ENCODE assay signal across 21 cellular contexts in genomic region chr16:12917653-12918052, GRCh38. TPM values are rescaled to one million over a fixed set of nuclear protein-coding genes. Genes with fewer than 3 reads are reported as not detected.
DNase-seq lines count a peak whose midpoint lies in the region; ATAC-seq and TF ChIP-seq lines count a peak whose summit lies in the region.
"Had no signal": no experiment of that assay in that cellular context is flagged by ENCODE, and none has a peak within 500 bp of the region (broad histone marks: within the 10 kb centered on the region; RNA-seq: fewer than 3 reads in every experiment).

No MANE protein-coding gene starts in this region.

- no peak for TF ChIP-seq CTCF in astrocyte of the spinal cord (IDR thresholded peaks at IDR 0.05; ENCODE audit: low read depth, low read length)

- H3K36me3 ChIP-seq in HUES48 (ENCODE audit: control insufficient read depth, insufficient read depth, low read length) = peaks cover 9% of the 10 kb centered on the region; the same call in 1 of the 2 replicates
- H3K36me3 ChIP-seq: right atrium auricular region, vagina had no signal

- no peaks in the 10 kb centered on the region for H3K4me1 Mint-ChIP-seq in activated T-helper 1 cell treated with anti-CD3 and anti-CD28 coated beads, Interleukin-12 subunit alpha, Interleukin-12 subunit beta, Interleukin-2, Interleukin-4 antibody, amounts not matched to agents 30 ng/mL and 10 ng/mL and 1 ng/mL, durations not matched to agents 14 hours and 24 hours and 36 hours (ENCODE audit: low read depth)
- H3K4me1 Mint-ChIP-seq: activated CD4-positive, alpha-beta T cell treated with anti-CD3 and anti-CD28 coated beads, Interleukin-2, amount 10 ng/mL, durations not matched to agents 24 days and 14 days; activated CD8-positive, alpha-beta memory T cell treated with anti-CD3 and anti-CD28 coated beads, Interleukin-2, amount 10 ng/mL, durations not matched to agents 7 days and 5 days; brain; naive B cell had no signal

- DNase-seq in AG20443 (ENCODE audit: low spot score) (peak; percentile 22), astrocyte of the spinal cord (ENCODE audit: low read depth, low spot score) (peak; percentile 20), myocyte (ENCODE audit: low read depth) (peak; percentile 74), cerebellar nuclear complex (lab: John Stamatoyannopoulos, UW) (no peak)
- no peak for DNase-seq in activated T-helper 1 cell treated with anti-CD3 and anti-CD28 coated beads, Interleukin-12 subunit alpha, Interleukin-12 subunit beta, Interleukin-2, Interleukin-4 antibody, amounts not matched to agents 30 ng/mL and 10 ng/mL and 1 ng/mL, durations not matched to agents 14 hours and 24 hours and 36 hours (ENCODE audit: low spot score)
- DNase-seq: activated CD4-positive, alpha-beta T cell treated with anti-CD3 and anti-CD28 coated beads, Interleukin-2, amount 10 ng/mL, durations not matched to agents 24 days and 14 days; activated CD8-positive, alpha-beta memory T cell treated with anti-CD3 and anti-CD28 coated beads, Interleukin-2, amount 10 ng/mL, durations not matched to agents 7 days and 5 days; naive B cell; NCI-H1694; NCI-H748 treated with DMSO at 0.1 percent for 48 hours; SIG-M5 had no signal

- in situ Hi-C loops in astrocyte of the spinal cord (cut with HindIII; ENCODE audit: low sequenced_read_pairs) = no loop called here

- no peak overlapping the region for H3K4me3 Mint-ChIP-seq in activated T-helper 1 cell treated with anti-CD3 and anti-CD28 coated beads, Interleukin-12 subunit alpha, Interleukin-12 subunit beta, Interleukin-2, Interleukin-4 antibody, amounts not matched to agents 30 ng/mL and 10 ng/mL and 1 ng/mL, durations not matched to agents 14 hours and 24 hours and 36 hours
- H3K4me3 Mint-ChIP-seq: activated CD4-positive, alpha-beta T cell treated with anti-CD3 and anti-CD28 coated beads, Interleukin-2, amount 10 ng/mL, durations not matched to agents 24 days and 14 days; activated CD8-positive, alpha-beta memory T cell treated with anti-CD3 and anti-CD28 coated beads, Interleukin-2, amount 10 ng/mL, durations not matched to agents 7 days and 5 days; brain; naive B cell had no signal

- H3K4me1 ChIP-seq in HUES48 (ENCODE audit: control insufficient read depth, insufficient read depth, low read length) = peaks cover 24% of the 10 kb centered on the region; the same call in 1 of the 2 replicates
- H3K4me1 ChIP-seq: right atrium auricular region, vagina had no signal

- no peak for ATAC-seq in HG03108 (IDR thresholded peaks at IDR 0.05; ENCODE audit: unreplicated experiment)
- no peak for ATAC-seq in HG03196 (IDR thresholded peaks at IDR 0.05; ENCODE audit: unreplicated experiment)
- ATAC-seq: activated CD8-positive, alpha-beta memory T cell treated with anti-CD3 and anti-CD28 coated beads, Interleukin-2, amount 10 ng/mL, durations not matched to agents 7 days and 5 days; activated naive CD4-positive, alpha-beta T cell treated with anti-CD3 and anti-CD28 coated beads, Interleukin-2, amount 50 U/mL, for 72 hours had no signal

- H3K27me3 ChIP-seq in HUES48 (ENCODE audit: control insufficient read depth, insufficient read depth, low read length) = no peaks in the 10 kb centered on the region
- H3K27me3 ChIP-seq: right atrium auricular region, vagina had no signal

- intact Hi-C loops in activated T-helper 1 cell treated with anti-CD3 and anti-CD28 coated beads, Interleukin-12 subunit alpha, Interleukin-12 subunit beta, Interleukin-2, Interleukin-4 antibody, amounts not matched to agents 30 ng/mL and 10 ng/mL and 1 ng/mL, durations not matched to agents 14 hours and 24 hours and 36 hours (cut with micrococcal nuclease) = no loop called here

- H3K4me3 ChIP-seq in HUES48 (ENCODE audit: low read depth, low read length) = no peak overlapping the region
- H3K4me3 ChIP-seq in astrocyte of the spinal cord (ENCODE audit: low read depth, low read length) = no peak overlapping the region
- H3K4me3 ChIP-seq: coronary artery, lung, right atrium auricular region, vagina had no signal

- H3K27me3 Mint-ChIP-seq in activated T-helper 1 cell treated with anti-CD3 and anti-CD28 coated beads, Interleukin-12 subunit alpha, Interleukin-12 subunit beta, Interleukin-2, Interleukin-4 antibody, amounts not matched to agents 30 ng/mL and 10 ng/mL and 1 ng/mL, durations not matched to agents 14 hours and 24 hours and 36 hours (ENCODE audit: insufficient read depth) = no peaks in the 10 kb centered on the region
- H3K27me3 Mint-ChIP-seq: activated CD8-positive, alpha-beta memory T cell treated with anti-CD3 and anti-CD28 coated beads, Interleukin-2, amount 10 ng/mL, durations not matched to agents 7 days and 5 days had no signal

- H3K9me3 Mint-ChIP-seq in activated T-helper 1 cell treated with anti-CD3 and anti-CD28 coated beads, Interleukin-12 subunit alpha, Interleukin-12 subunit beta, Interleukin-2, Interleukin-4 antibody, amounts not matched to agents 30 ng/mL and 10 ng/mL and 1 ng/mL, durations not matched to agents 14 hours and 24 hours and 36 hours = no peaks in the 10 kb centered on the region
- H3K9me3 Mint-ChIP-seq: activated CD4-positive, alpha-beta T cell treated with anti-CD3 and anti-CD28 coated beads, Interleukin-2, amount 10 ng/mL, durations not matched to agents 24 days and 14 days; activated naive CD4-positive, alpha-beta T cell treated with anti-CD3 and anti-CD28 coated beads, Interleukin-2, amount 50 U/mL, for 72 hours had no signal

- no peaks in the 10 kb centered on the region for H3K9me3 ChIP-seq in HUES48 (ENCODE audit: control insufficient read depth, insufficient read depth, low read length)
- H3K9me3 ChIP-seq: right atrium auricular region, vagina had no signal

- no peaks in the 10 kb centered on the region for H3K36me3 Mint-ChIP-seq in activated T-helper 1 cell treated with anti-CD3 and anti-CD28 coated beads, Interleukin-12 subunit alpha, Interleukin-12 subunit beta, Interleukin-2, Interleukin-4 antibody, amounts not matched to agents 30 ng/mL and 10 ng/mL and 1 ng/mL, durations not matched to agents 14 hours and 24 hours and 36 hours (ENCODE audit: low read depth)
- H3K36me3 Mint-ChIP-seq: activated CD8-positive, alpha-beta memory T cell treated with anti-CD3 and anti-CD28 coated beads, Interleukin-2, amount 10 ng/mL, durations not matched to agents 7 days and 5 days; activated naive CD4-positive, alpha-beta T cell treated with anti-CD3 and anti-CD28 coated beads, Interleukin-2, amount 50 U/mL, for 72 hours; brain; naive B cell had no signal

- peak overlapping the region; percentile 50 for H3K27ac ChIP-seq in HUES48 (ENCODE audit: low read depth, low read length)
- H3K27ac ChIP-seq: coronary artery, right atrium auricular region, vagina had no signal

- no peak overlapping the region for H3K9ac ChIP-seq in HUES48 (ENCODE audit: low read depth, low read length)

- no peak overlapping the region for H3K27ac Mint-ChIP-seq in activated T-helper 1 cell treated with anti-CD3 and anti-CD28 coated beads, Interleukin-12 subunit alpha, Interleukin-12 subunit beta, Interleukin-2, Interleukin-4 antibody, amounts not matched to agents 30 ng/mL and 10 ng/mL and 1 ng/mL, durations not matched to agents 14 hours and 24 hours and 36 hours
- H3K27ac Mint-ChIP-seq: activated CD4-positive, alpha-beta T cell treated with anti-CD3 and anti-CD28 coated beads, Interleukin-2, amount 10 ng/mL, durations not matched to agents 24 days and 14 days; activated CD8-positive, alpha-beta memory T cell treated with anti-CD3 and anti-CD28 coated beads, Interleukin-2, amount 10 ng/mL, durations not matched to agents 7 days and 5 days; activated naive CD4-positive, alpha-beta T cell treated with anti-CD3 and anti-CD28 coated beads, Interleukin-2, amount 50 U/mL, for 72 hours; brain; naive B cell had no signal

RNA-seq across cellular contexts. Expression of gene SHISA9, which starts 16.3 kb away (rescaled TPM):
- total RNA-seq in myocyte = 15.5 and 15.9 TPM in 2 replicates
- polyA plus RNA-seq in myocyte (2012) = 31.5 TPM
- total RNA-seq in activated T-helper 1 cell treated with anti-CD3 and anti-CD28 coated beads, Interleukin-12 subunit alpha, Interleukin-12 subunit beta, Interleukin-2, Interleukin-4 antibody, amounts not matched to agents 30 ng/mL and 10 ng/mL and 1 ng/mL, durations not matched to agents 14 hours and 24 hours and 36 hours = 0.18 TPM in 1 of 2 replicates, not detected in the other
- total RNA-seq: activated CD4-positive, alpha-beta T cell treated with anti-CD3 and anti-CD28 coated beads, Interleukin-2, amount 10 ng/mL, durations not matched to agents 24 days and 14 days; T-helper 1 cell treated with Interleukin-12 subunit alpha and Interleukin-12 subunit beta and Interleukin-4 antibody, amounts not matched to agents 30 ng/mL and 1 ng/mL, for 36 hours had no signal

Comparison
In these comparisons a context has a peak if more than half of its experiments do, and no peak if none do; other contexts are left out.
1. DNase-seq: peak in AG20443 (single experiment), astrocyte of the spinal cord (single experiment) and myocyte (single experiment); none in cerebellar nuclear complex (0 of 2) and activated T-helper 1 cell treated with anti-CD3 and anti-CD28 coated beads, Interleukin-12 subunit alpha, Interleukin-12 subunit beta, Interleukin-2, Interleukin-4 antibody, amounts not matched to agents 30 ng/mL and 10 ng/mL and 1 ng/mL, durations not matched to agents 14 hours and 24 hours and 36 hours (single experiment).
2. RNA of gene SHISA9, which starts 16.3 kb away (total RNA-seq): 15.5 to 15.9 TPM in myocyte; 0.18 TPM in activated T-helper 1 cell treated with anti-CD3 and anti-CD28 coated beads, Interleukin-12 subunit alpha, Interleukin-12 subunit beta, Interleukin-2, Interleukin-4 antibody, amounts not matched to agents 30 ng/mL and 10 ng/mL and 1 ng/mL, durations not matched to agents 14 hours and 24 hours and 36 hours; every median in the first group is over 10 times any median in the second.